ENCODE assay signal across 29 cellular contexts in the genomic region with DNA sequence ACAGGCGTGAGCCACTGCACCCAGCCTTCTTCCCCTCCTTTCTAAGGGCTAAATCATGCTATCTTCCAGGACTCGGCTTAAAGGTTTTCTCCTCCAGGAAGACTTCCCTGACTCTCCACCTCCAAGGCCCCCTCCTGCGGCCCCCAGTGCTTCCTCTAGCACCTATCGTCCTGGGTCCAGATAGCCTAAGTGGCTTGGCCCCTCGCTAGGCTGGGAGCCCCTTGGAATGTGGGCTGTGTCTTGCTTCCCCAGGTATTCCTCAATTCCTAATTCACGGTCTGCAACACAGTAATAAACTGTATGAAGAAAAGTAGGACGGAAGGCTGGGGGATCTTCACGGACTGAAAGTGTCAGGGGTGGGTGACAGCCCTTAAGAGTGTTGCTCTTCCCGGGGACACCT. TPM values are rescaled to one million over a fixed set of nuclear protein-coding genes. Genes with fewer than 3 reads are reported as not detected.
DNase-seq lines count a peak whose midpoint lies in the region; ATAC-seq, FAIRE-seq and TF ChIP-seq lines count a peak whose summit lies in the region.
"Had no signal": no experiment of that assay in that cellular context is flagged by ENCODE, and none has a peak within 500 bp of the region (broad histone marks: within the 10 kb centered on the region; RNA-seq: fewer than 3 reads in every experiment).

No MANE protein-coding gene starts in this region.

- DNase-seq in activated T-cell treated with anti-CD3 and anti-CD28 coated beads, Interleukin-2, amount 50 U/mL, for 24 hours, result no peak
- no peak for DNase-seq in activated T-cell treated with anti-CD3 and anti-CD28 coated beads, Interleukin-2, amount 50 U/mL, for 4 hours
- DNase-seq in GM23338 (ENCODE audit: low spot score) (no peak), SHP77 (lab: John Stamatoyannopoulos, UW) (no peak), trophoblast cell (no peak), GM19239 (ENCODE audit: insufficient read length, low spot score) (no peak)
- no peak for DNase-seq in activated naive CD8-positive, alpha-beta T cell treated with anti-CD3 and anti-CD28 coated beads for 36 hours
- no peak for DNase-seq in natural killer cell treated with Interleukin-12 subunit alpha and Interleukin-12 subunit beta and Interleukin-15 and Interleukin-18, amount 100 ng/mL, for 72 hours (ENCODE audit: low spot score)
- DNase-seq: ACHN; activated effector memory CD4-positive, alpha-beta T cell treated with Interleukin-2 at 50 U/mL for 16 hours; esophagus squamous epithelium; hippocampal formation; left ventricle myocardium inferior; NCI-H1092; NCI-H1930; NCI-H2227 treated with DMSO at 0.1 percent for 48 hours; NCI-H774; retina; RPMI8226; small intestine; stimulated activated CD4-positive, alpha-beta T cell treated with anti-CD3 and anti-CD28 coated beads, Interleukin-2, amount 100 ng/mL, for 24 hours; T1000 had no signal

- 0 out of 2 replicates have a peak overlapping the region, but pooled peaks have one; percentile 38 for H2AFZ ChIP-seq in GM23338
- no peak overlapping the region for H2AFZ ChIP-seq in trophoblast cell (ENCODE audit: insufficient read depth, low read length, poor library complexity)

- H3K79me2 ChIP-seq in GM23338 (replicated peaks; ENCODE audit: insufficient read depth), result no peaks in the 10 kb centered on the region
- no peaks in the 10 kb centered on the region for H3K79me2 ChIP-seq in trophoblast cell (ENCODE audit: control insufficient read depth, insufficient read depth, low read length, poor library complexity)

- no peak overlapping the region for H4K91ac ChIP-seq in trophoblast cell (ENCODE audit: low read depth, low read length)

- H3K4me2 ChIP-seq in GM23338, result no peak overlapping the region
- H3K4me2 ChIP-seq in trophoblast cell (ENCODE audit: low read length), result no peak overlapping the region

- H3K4ac ChIP-seq in trophoblast cell (ENCODE audit: low read depth, low read length), result no peak overlapping the region

- no peak overlapping the region for H3K23ac ChIP-seq in trophoblast cell (ENCODE audit: low read length)

- no peaks in the 10 kb centered on the region for H3K27me3 Mint-ChIP-seq in activated T-cell treated with anti-CD3 and anti-CD28 coated beads, Interleukin-2, amount 50 U/mL, for 24 hours
- no peaks in the 10 kb centered on the region for H3K27me3 Mint-ChIP-seq in activated T-cell treated with anti-CD3 and anti-CD28 coated beads, Interleukin-2, amount 50 U/mL, for 4 hours (ENCODE audit: low read depth)
- peaks cover 5% of the 10 kb centered on the region for H3K27me3 Mint-ChIP-seq in GM23338 (ENCODE audit: insufficient read depth, low read depth, poor library complexity)
- no peaks in the 10 kb centered on the region for H3K27me3 Mint-ChIP-seq in activated naive CD8-positive, alpha-beta T cell treated with anti-CD3 and anti-CD28 coated beads for 36 hours
- no peaks in the 10 kb centered on the region for H3K27me3 Mint-ChIP-seq in natural killer cell treated with Interleukin-12 subunit alpha and Interleukin-12 subunit beta and Interleukin-15 and Interleukin-18, amount 100 ng/mL, for 72 hours

- no peaks in the 10 kb centered on the region for H3K9me3 Mint-ChIP-seq in activated T-cell treated with anti-CD3 and anti-CD28 coated beads, Interleukin-2, amount 50 U/mL, for 24 hours
- H3K9me3 Mint-ChIP-seq in activated T-cell treated with anti-CD3 and anti-CD28 coated beads, Interleukin-2, amount 50 U/mL, for 4 hours, result no peaks in the 10 kb centered on the region
- H3K9me3 Mint-ChIP-seq in GM23338, result no peaks in the 10 kb centered on the region; the same call in 2 of the 3 replicates
- no peaks in the 10 kb centered on the region for H3K9me3 Mint-ChIP-seq in activated naive CD8-positive, alpha-beta T cell treated with anti-CD3 and anti-CD28 coated beads for 36 hours
- H3K9me3 Mint-ChIP-seq in natural killer cell treated with Interleukin-12 subunit alpha and Interleukin-12 subunit beta and Interleukin-15 and Interleukin-18, amount 100 ng/mL, for 72 hours, result peaks cover 2% of the 10 kb centered on the region
- H3K9me3 Mint-ChIP-seq: mesothelial cell of epicardium, nephron had no signal

- no peak overlapping the region for H2BK12ac ChIP-seq in trophoblast cell (ENCODE audit: low read length)

- H3K18ac ChIP-seq in trophoblast cell (ENCODE audit: low read length), result no peak overlapping the region

- H2BK120ac ChIP-seq in trophoblast cell (ENCODE audit: insufficient read depth, low read length, poor library complexity), result no peak overlapping the region

- H3K27me3 ChIP-seq in GM23338 (ENCODE audit: insufficient read depth) (no peaks in the 10 kb centered on the region), trophoblast cell (ENCODE audit: insufficient read depth, low read length) (no peaks in the 10 kb centered on the region)
- H3K27me3 ChIP-seq: cardiac muscle cell, esophagus squamous epithelium, suprapubic skin had no signal

- no peak overlapping the region for H3K4me3 Mint-ChIP-seq in activated T-cell treated with anti-CD3 and anti-CD28 coated beads, Interleukin-2, amount 50 U/mL, for 24 hours
- no peak overlapping the region for H3K4me3 Mint-ChIP-seq in activated T-cell treated with anti-CD3 and anti-CD28 coated beads, Interleukin-2, amount 50 U/mL, for 4 hours
- H3K4me3 Mint-ChIP-seq in GM23338, result no peak overlapping the region
- H3K4me3 Mint-ChIP-seq in activated naive CD8-positive, alpha-beta T cell treated with anti-CD3 and anti-CD28 coated beads for 36 hours, result no peak overlapping the region
- H3K4me3 Mint-ChIP-seq in natural killer cell treated with Interleukin-12 subunit alpha and Interleukin-12 subunit beta and Interleukin-15 and Interleukin-18, amount 100 ng/mL, for 72 hours, result peak overlapping the region; percentile 11
- H3K4me3 Mint-ChIP-seq: mesothelial cell of epicardium, nephron had no signal

- no peaks in the 10 kb centered on the region for H3K9me3 ChIP-seq in trophoblast cell (ENCODE audit: insufficient read depth, low read depth, low read length)
- H3K9me3 ChIP-seq: esophagus squamous epithelium, HAP-1, left ventricle myocardium inferior, suprapubic skin had no signal

- H2AK5ac ChIP-seq in trophoblast cell (ENCODE audit: low read length), result no peak overlapping the region

- WGBS in trophoblast cell (ENCODE audit: extremely low coverage, insufficient coverage, insufficient read length), result no CpG with 5 or more reads among the region's 9 CpGs

- no peaks in the 10 kb centered on the region for H3K9me2 ChIP-seq in GM23338 (ENCODE audit: insufficient read depth)

- H3K36me3 ChIP-seq in GM23338 (ENCODE audit: insufficient read depth) (no peaks in the 10 kb centered on the region), trophoblast cell (ENCODE audit: control insufficient read depth in 1 of 2, insufficient read depth in 2 of 2, low read length in 2 of 2) (no peaks in the 10 kb centered on the region)
- H3K36me3 ChIP-seq: cardiac muscle cell, esophagus squamous epithelium, HAP-1, left ventricle myocardium inferior, suprapubic skin had no signal

- no peaks in the 10 kb centered on the region for H3K79me1 ChIP-seq in trophoblast cell (ENCODE audit: low read length)

- no peak for TF ChIP-seq CTCF in GM23338 (conservative IDR thresholded peaks at IDR 0.05; ENCODE audit: low read depth in 2 of 2)

- H3K27ac Mint-ChIP-seq in activated T-cell treated with anti-CD3 and anti-CD28 coated beads, Interleukin-2, amount 50 U/mL, for 24 hours, result peak overlapping the region; percentile 42
- no peak overlapping the region for H3K27ac Mint-ChIP-seq in GM23338
- H3K27ac Mint-ChIP-seq in activated naive CD8-positive, alpha-beta T cell treated with anti-CD3 and anti-CD28 coated beads for 36 hours, result peak overlapping the region; percentile 45
- H3K27ac Mint-ChIP-seq in natural killer cell treated with Interleukin-12 subunit alpha and Interleukin-12 subunit beta and Interleukin-15 and Interleukin-18, amount 100 ng/mL, for 72 hours, result peak overlapping the region; percentile 88 to 89
- H3K27ac Mint-ChIP-seq: mesothelial cell of epicardium had no signal

- H3K4me1 ChIP-seq in GM23338 (ENCODE audit: insufficient read depth) (no peaks in the 10 kb centered on the region; the same call in 1 of the 2 replicates), trophoblast cell (ENCODE audit: control insufficient read depth in 1 of 2, insufficient read depth in 2 of 2, low read length in 2 of 2) (no peaks in the 10 kb centered on the region)
- H3K4me1 ChIP-seq: HAP-1, left ventricle myocardium inferior had no signal

- ATAC-seq in activated T-cell treated with anti-CD3 and anti-CD28 coated beads, Interleukin-2, amount 50 U/mL, for 4 hours, result no peak
- ATAC-seq in GM23338, result no peak
- ATAC-seq in natural killer cell treated with Interleukin-12 subunit alpha and Interleukin-12 subunit beta and Interleukin-15 and Interleukin-18, amount 100 ng/mL, for 72 hours, result no peak

- no peak overlapping the region for H3K4me3 ChIP-seq in GM23338
- no peak overlapping the region for H3K4me3 ChIP-seq in trophoblast cell (ENCODE audit: low read depth, low read length)
- H3K4me3 ChIP-seq: cardiac muscle cell, esophagus squamous epithelium, HAP-1, left ventricle myocardium inferior, suprapubic skin had no signal

- H3K9ac ChIP-seq in trophoblast cell (ENCODE audit: low read length), result no peak overlapping the region

- H4K12ac ChIP-seq in trophoblast cell (ENCODE audit: low read depth, low read length), result no peak overlapping the region

- H3K14ac ChIP-seq in trophoblast cell (ENCODE audit: low read length), result no peak overlapping the region

- no peak overlapping the region for H4K8ac ChIP-seq in trophoblast cell (ENCODE audit: low read depth, low read length)

- peaks cover 81% of the 10 kb centered on the region for H3K4me1 Mint-ChIP-seq in activated T-cell treated with anti-CD3 and anti-CD28 coated beads, Interleukin-2, amount 50 U/mL, for 24 hours (ENCODE audit: low read depth)
- H3K4me1 Mint-ChIP-seq in activated T-cell treated with anti-CD3 and anti-CD28 coated beads, Interleukin-2, amount 50 U/mL, for 4 hours (ENCODE audit: low read depth), result peaks cover 77% of the 10 kb centered on the region
- peaks cover 3% of the 10 kb centered on the region for H3K4me1 Mint-ChIP-seq in GM23338
- H3K4me1 Mint-ChIP-seq in activated naive CD8-positive, alpha-beta T cell treated with anti-CD3 and anti-CD28 coated beads for 36 hours, result peaks cover 70% of the 10 kb centered on the region
- peaks cover 57 to 71% of the 10 kb centered on the region in 2 donors for H3K4me1 Mint-ChIP-seq in natural killer cell treated with Interleukin-12 subunit alpha and Interleukin-12 subunit beta and Interleukin-15 and Interleukin-18, amount 100 ng/mL, for 72 hours (ENCODE audit: low read depth in 2 of 2)

- FAIRE-seq in GM19239 (lab: Jason Lieb, UNC), result no peak
- FAIRE-seq: frontal cortex, small intestine, urothelium cell line had no signal

- no peaks in the 10 kb centered on the region for H3K36me3 Mint-ChIP-seq in activated T-cell treated with anti-CD3 and anti-CD28 coated beads, Interleukin-2, amount 50 U/mL, for 24 hours (ENCODE audit: low read depth)
- no peaks in the 10 kb centered on the region for H3K36me3 Mint-ChIP-seq in activated T-cell treated with anti-CD3 and anti-CD28 coated beads, Interleukin-2, amount 50 U/mL, for 4 hours (ENCODE audit: insufficient read depth)
- H3K36me3 Mint-ChIP-seq in GM23338 (ENCODE audit: low read depth), result no peaks in the 10 kb centered on the region
- H3K36me3 Mint-ChIP-seq in activated naive CD8-positive, alpha-beta T cell treated with anti-CD3 and anti-CD28 coated beads for 36 hours, result peaks cover 2% of the 10 kb centered on the region
- no peaks in the 10 kb centered on the region for H3K36me3 Mint-ChIP-seq in natural killer cell treated with Interleukin-12 subunit alpha and Interleukin-12 subunit beta and Interleukin-15 and Interleukin-18, amount 100 ng/mL, for 72 hours
- H3K36me3 Mint-ChIP-seq: mesothelial cell of epicardium had no signal

- no peaks in the 10 kb centered on the region; the same call in 1 of the 2 replicates for H3F3A ChIP-seq in GM23338 (replicated peaks; ENCODE audit: low read depth)

- no peaks in the 10 kb centered on the region for H4K20me1 ChIP-seq in GM23338 (replicated peaks; ENCODE audit: insufficient read depth)

- no peak overlapping the region for H2BK5ac ChIP-seq in trophoblast cell (ENCODE audit: low read depth, low read length, poor library complexity)

- H3K27ac ChIP-seq in GM23338 (ENCODE audit: low read depth), result no peak overlapping the region
- no peak overlapping the region for H3K27ac ChIP-seq in trophoblast cell (ENCODE audit: low read depth, low read length)
- H3K27ac ChIP-seq: cardiac muscle cell, esophagus squamous epithelium, left ventricle myocardium inferior, suprapubic skin had no signal

RNA-seq across cellular contexts. Expression of a gene that starts 36.7 kb away (rescaled TPM):
- 10 to 100 TPM; 59.6 to 72.8 (median 60.1) TPM for total RNA-seq in activated T-cell treated with anti-CD3 and anti-CD28 coated beads, Interleukin-2, amount 50 U/mL, for 4 hours
- 64.0 and 74.2 TPM in 2 replicates for total RNA-seq in GM23338 (2014; rRNA removed; shearing (Covaris generic))
- 43.7 and 46.0 TPM in 2 replicates for polyA plus RNA-seq in GM23338 (2016; fragmentation: Nextera tagmentation; extraction: Ambion mirVana)
- 100 to 1,000 TPM; 166 to 168 TPM for total RNA-seq in activated naive CD8-positive, alpha-beta T cell treated with anti-CD3 and anti-CD28 coated beads for 36 hours
- 100 to 1,000 TPM; 511 to 723 TPM for total RNA-seq in natural killer cell treated with Interleukin-12 subunit alpha and Interleukin-12 subunit beta and Interleukin-15 and Interleukin-18, amount 100 ng/mL, for 72 hours
- polyA plus RNA-seq in trophoblast cell (2013), result 11.8 and 13.2 TPM in 2 replicates

RNA-seq across cellular contexts. Expression of a gene that starts 50.9 kb away (rescaled TPM):
- 10 to 100 TPM; 13.0 to 13.5 (median 13.2) TPM for total RNA-seq in activated T-cell treated with anti-CD3 and anti-CD28 coated beads, Interleukin-2, amount 50 U/mL, for 4 hours
- total RNA-seq in GM23338 (2014; rRNA removed; shearing (Covaris generic)), result 15.7 and 19.9 TPM in 2 replicates
- polyA plus RNA-seq in GM23338 (2016; fragmentation: Nextera tagmentation; extraction: Ambion mirVana), result 6.6 and 9.1 TPM in 2 replicates
- 10 to 100 TPM; 13.0 to 13.9 TPM for total RNA-seq in activated naive CD8-positive, alpha-beta T cell treated with anti-CD3 and anti-CD28 coated beads for 36 hours
- total RNA-seq in natural killer cell treated with Interleukin-12 subunit alpha and Interleukin-12 subunit beta and Interleukin-15 and Interleukin-18, amount 100 ng/mL, for 72 hours, result 10 to 100 TPM; 27.3 to 37.8 TPM
- 8.4 TPM in 2 replicates for polyA plus RNA-seq in trophoblast cell (2013)

RNA-seq across cellular contexts. Expression of a gene that starts 51.3 kb away (rescaled TPM):
- total RNA-seq in activated T-cell treated with anti-CD3 and anti-CD28 coated beads, Interleukin-2, amount 50 U/mL, for 4 hours, result 1 to 10 TPM; 2.3 to 4.2 (median 2.8) TPM
- 1.0 TPM in 1 of 2 replicates, not detected in the other for total RNA-seq in GM23338 (2014; rRNA removed; shearing (Covaris generic))
- 0.77 and 1.3 TPM in 2 replicates for polyA plus RNA-seq in GM23338 (2016; fragmentation: Nextera tagmentation; extraction: Ambion mirVana)
- 1 to 10 TPM; 3.5 to 4.9 TPM for total RNA-seq in activated naive CD8-positive, alpha-beta T cell treated with anti-CD3 and anti-CD28 coated beads for 36 hours
- 10 to 100 TPM; 23.5 to 23.7 TPM for total RNA-seq in natural killer cell treated with Interleukin-12 subunit alpha and Interleukin-12 subunit beta and Interleukin-15 and Interleukin-18, amount 100 ng/mL, for 72 hours
- polyA plus RNA-seq in trophoblast cell (2013), result 1.7 and 2.2 TPM in 2 replicates

Comparison
In these comparisons a context has a peak if more than half of its experiments do, and no peak if none do; other contexts are left out.
1. RNA of a gene that starts 51.3 kb away (total RNA-seq): 23.5 to 23.7 TPM in natural killer cell treated with Interleukin-12 subunit alpha and Interleukin-12 subunit beta and Interleukin-15 and Interleukin-18, amount 100 ng/mL, for 72 hours; 3.5 to 4.9 TPM in activated naive CD8-positive, alpha-beta T cell treated with anti-CD3 and anti-CD28 coated beads for 36 hours, 2.3 to 4.2 TPM in activated T-cell treated with anti-CD3 and anti-CD28 coated beads, Interleukin-2, amount 50 U/mL, for 4 hours and 1.0 TPM in GM23338; every median in the first group is over 4 times any median in the second.